ENCODE assay signal across 10 cellular contexts in the genomic region with DNA sequence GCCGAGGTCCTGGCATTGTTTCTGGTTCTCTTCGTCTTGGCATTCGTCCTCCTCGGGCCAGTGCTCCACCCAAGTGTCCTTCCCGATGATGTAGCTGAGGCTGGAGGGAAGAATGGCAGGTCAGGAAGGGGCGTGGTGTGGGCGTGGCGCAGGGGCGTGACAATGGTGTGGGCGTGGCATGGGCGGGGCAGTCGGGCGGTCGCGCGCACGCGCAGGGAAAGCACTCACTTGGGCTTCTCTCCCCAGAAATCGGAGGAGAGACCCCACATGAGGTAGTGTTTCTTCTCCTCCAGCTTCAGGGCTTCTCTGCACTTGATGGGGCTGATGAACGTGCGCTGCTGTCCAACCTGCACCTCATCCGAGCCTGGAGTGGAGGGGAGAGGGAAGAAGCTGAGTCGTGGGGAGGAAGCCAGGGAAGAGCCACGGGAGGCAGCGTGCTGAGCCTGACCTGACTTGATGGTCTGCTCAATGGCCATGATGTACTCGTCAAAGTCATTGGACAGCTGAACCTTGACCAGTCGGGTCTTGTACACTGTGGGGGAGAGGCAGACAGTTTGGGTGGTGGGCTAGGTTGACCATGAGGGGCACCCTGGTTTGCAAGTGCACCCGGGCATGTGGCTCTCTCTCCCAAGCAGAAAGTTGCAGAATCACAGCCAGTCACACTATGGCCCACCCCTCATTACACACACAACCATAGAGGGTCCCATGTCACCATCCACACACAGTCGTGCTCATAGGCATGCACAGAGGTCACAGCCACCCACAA. TPM values are rescaled to one million over a fixed set of nuclear protein-coding genes. Genes with fewer than 3 reads are reported as not detected.
A peak's percentile ranks its signal among the peaks of the same experiment; 100 is the strongest.
DNase-seq lines count a peak whose midpoint lies in the region; ATAC-seq and TF ChIP-seq lines count a peak whose summit lies in the region.
"Had no signal": no experiment of that assay in that cellular context is flagged by ENCODE, and none has a peak within 500 bp of the region (broad histone marks: within the 10 kb centered on the region; RNA-seq: fewer than 3 reads in every experiment).

No MANE protein-coding gene starts in this region.

- ATAC-seq in GM19463 (IDR thresholded peaks at IDR 0.05; ENCODE audit: unreplicated experiment) (no peak), HG03039 (IDR thresholded peaks at IDR 0.05; ENCODE audit: unreplicated experiment) (no peak), GM21576 (IDR thresholded peaks at IDR 0.05; ENCODE audit: unreplicated experiment) (no peak)

- H3K4me1 Mint-ChIP-seq in activated CD4-positive, alpha-beta T cell treated with anti-CD3 and anti-CD28 coated beads, Interleukin-2, amount 10 ng/mL, durations not matched to agents 7 days and 5 days: peaks cover 49% of the 10 kb centered on the region
- peaks cover 13% of the 10 kb centered on the region for H3K4me1 Mint-ChIP-seq in endodermal cell

- H3K4me3 Mint-ChIP-seq in activated CD4-positive, alpha-beta T cell treated with anti-CD3 and anti-CD28 coated beads, Interleukin-2, amount 10 ng/mL, durations not matched to agents 7 days and 5 days: no peak overlapping the region
- peak overlapping the region; percentile 54 for H3K4me3 Mint-ChIP-seq in endodermal cell

- H3K4me1 ChIP-seq in endodermal cell (ENCODE audit: control insufficient read depth, insufficient read depth, low read length) (no peaks in the 10 kb centered on the region), spleen (peaks cover 0 to 29% (median 15%) of the 10 kb centered on the region in 6 donors)

- H3K9ac ChIP-seq in endodermal cell (ENCODE audit: extremely low read depth, low read length, poor library complexity, severe bottlenecking): no peak overlapping the region
- H3K9ac ChIP-seq: KMS-11 had no signal

- H3K27ac Mint-ChIP-seq in activated CD4-positive, alpha-beta T cell treated with anti-CD3 and anti-CD28 coated beads, Interleukin-2, amount 10 ng/mL, durations not matched to agents 7 days and 5 days: no peak overlapping the region
- H3K27ac Mint-ChIP-seq in endodermal cell: no peak overlapping the region

- peaks cover 19% of the 10 kb centered on the region for H3K9me3 Mint-ChIP-seq in activated CD4-positive, alpha-beta T cell treated with anti-CD3 and anti-CD28 coated beads, Interleukin-2, amount 10 ng/mL, durations not matched to agents 7 days and 5 days
- H3K9me3 Mint-ChIP-seq in endodermal cell: peaks cover 3% of the 10 kb centered on the region

- H3K27me3 ChIP-seq in endodermal cell (ENCODE audit: control insufficient read depth, insufficient read depth, low read length, poor library complexity, severe bottlenecking) (no peaks in the 10 kb centered on the region), spleen (replicated peaks in 1 of 7) (peaks cover 0 to 14% (median 0%) of the 10 kb centered on the region in 7 donors)

- H3K9me3 ChIP-seq in endodermal cell (ENCODE audit: control insufficient read depth, low read length): peaks cover 33% of the 10 kb centered on the region
- H3K9me3 ChIP-seq in spleen: peaks cover 0 to 6% (median 0%) of the 10 kb centered on the region in 8 donors

- intact Hi-C loops in spleen (cut with DNase I; ENCODE audit: low total_unique reads): no loop called here

- no peak for TF ChIP-seq CTCF in endodermal cell (conservative IDR thresholded peaks at IDR 0.05)
- TF ChIP-seq CTCF in spleen (IDR thresholded peaks at IDR 0.05 in 8 of 11, conservative IDR thresholded peaks at IDR 0.05 in 3 of 11): no peak

- peak; percentile 30 for DNase-seq in activated CD4-positive, alpha-beta T cell treated with anti-CD3 and anti-CD28 coated beads, Interleukin-2, amount 10 ng/mL, durations not matched to agents 7 days and 5 days
- DNase-seq in endodermal cell: peak; percentile 93
- DNase-seq in spleen: peak; percentile 82
- no peak for DNase-seq in RPMI8226

- H3K36me3 Mint-ChIP-seq in activated CD4-positive, alpha-beta T cell treated with anti-CD3 and anti-CD28 coated beads, Interleukin-2, amount 10 ng/mL, durations not matched to agents 7 days and 5 days (ENCODE audit: low read depth): peaks cover 2% of the 10 kb centered on the region
- peaks cover 20% of the 10 kb centered on the region for H3K36me3 Mint-ChIP-seq in endodermal cell (ENCODE audit: low read depth)

- H3K36me3 ChIP-seq in endodermal cell (ENCODE audit: control insufficient read depth, insufficient read depth, low read length) (no peaks in the 10 kb centered on the region), spleen (no peaks in the 10 kb centered on the region)

- H3K4me3 ChIP-seq in endodermal cell (ENCODE audit: low read length) (no peak overlapping the region), spleen (peak overlapping the region in 1 of 8 donors; percentile 3)

- TF ChIP-seq POLR2A in GM15510 (IDR thresholded peaks at IDR 0.05; ENCODE audit: borderline replicate concordance, extremely low read depth, insufficient read length) (peak; percentile 33), spleen (IDR thresholded peaks at IDR 0.05) (no peak)

- POLR2A ChIA-PET in activated CD4-positive, alpha-beta T cell treated with anti-CD3 and anti-CD28 coated beads, Interleukin-2, amount 10 ng/mL, durations not matched to agents 7 days and 5 days (lab: Charles Lee): no interaction called here

- H3K27ac ChIP-seq in endodermal cell (ENCODE audit: low read depth, low read length): no peak overlapping the region
- H3K27ac ChIP-seq in spleen: peak overlapping the region in 1 of 8 donors; percentile 26
- H3K27ac ChIP-seq: epithelial cell of prostate, KMS-11 had no signal

- 72% methylated on average over 19 to 29 of the region's 29 CpGs for WGBS in endodermal cell (ENCODE audit: insufficient coverage in 1 of 2, insufficient read length in 1 of 2), 2 experiments
- 49 to 74% (median 58%) methylated on average over 27 to 29 of the region's 29 CpGs for WGBS in spleen, 5 donors

- H3K27me3 Mint-ChIP-seq in activated CD4-positive, alpha-beta T cell treated with anti-CD3 and anti-CD28 coated beads, Interleukin-2, amount 10 ng/mL, durations not matched to agents 7 days and 5 days: peaks cover 15% of the 10 kb centered on the region
- peaks cover 37% of the 10 kb centered on the region for H3K27me3 Mint-ChIP-seq in endodermal cell (ENCODE audit: insufficient read depth)

- CTCF ChIA-PET in activated CD4-positive, alpha-beta T cell treated with anti-CD3 and anti-CD28 coated beads, Interleukin-2, amount 10 ng/mL, durations not matched to agents 7 days and 5 days (lab: Charles Lee): interaction anchor here (0.6 to 1.5 kb wide), 4 partner anchors 17 to 185 kb away, joined by 3 read pairs; a partner anchor contains a TSS

RNA-seq across cellular contexts. Expression of a gene that starts 8.1 kb away (rescaled TPM):
- 10 to 100 TPM; 20.2 to 20.8 TPM for total RNA-seq in activated CD4-positive, alpha-beta T cell treated with anti-CD3 and anti-CD28 coated beads, Interleukin-2, amount 10 ng/mL, durations not matched to agents 7 days and 5 days
- under 1 TPM; 0.18 to 0.88 TPM for total RNA-seq in endodermal cell
- 0.11 TPM for polyA plus RNA-seq in endodermal cell (2013, experiment 1 of 2)
- polyA plus RNA-seq in endodermal cell (2013, experiment 2 of 2): not detected
- 10 to 100 TPM in 2 of 7 donors, 1 to 10 TPM in 5; 5.2 to 10.6 (median 8.2) TPM for total RNA-seq in spleen
- polyA plus RNA-seq in spleen: 1 to 10 TPM in 2 of 3 donors, under 1 TPM in 1; 0.41 to 1.6 (median 1.1) TPM

RNA-seq across cellular contexts. Expression of a gene that starts 42.3 kb away (rescaled TPM):
- total RNA-seq in activated CD4-positive, alpha-beta T cell treated with anti-CD3 and anti-CD28 coated beads, Interleukin-2, amount 10 ng/mL, durations not matched to agents 7 days and 5 days: not detected
- total RNA-seq in endodermal cell (10 to 100 TPM; 13.7 to 23.5 TPM), spleen (10 to 100 TPM in 4 of 7 donors, 1 to 10 TPM in 3; 5.8 to 68.1 (median 19.7) TPM)
- polyA plus RNA-seq in endodermal cell (2013, experiment 1 of 2): 1.6 TPM
- polyA plus RNA-seq in endodermal cell (2013, experiment 2 of 2): 1.8 TPM
- polyA plus RNA-seq in spleen: 100 to 1,000 TPM in 1 of 3 donors, 10 to 100 TPM in 2; 31.0 to 182 (median 34.1) TPM

RNA-seq across cellular contexts. Expression of a gene that starts 59.3 kb away (rescaled TPM):
- total RNA-seq in activated CD4-positive, alpha-beta T cell treated with anti-CD3 and anti-CD28 coated beads, Interleukin-2, amount 10 ng/mL, durations not matched to agents 7 days and 5 days: 10 to 100 TPM; 64.6 TPM
- total RNA-seq in endodermal cell (10 to 100 TPM; 61.4 to 67.2 TPM), spleen (10 to 100 TPM; 35.4 to 75.0 (median 56.0) TPM)
- polyA plus RNA-seq in endodermal cell (2013, experiment 1 of 2): 36.8 TPM
- polyA plus RNA-seq in endodermal cell (2013, experiment 2 of 2): 36.6 TPM
- 100 to 1,000 TPM in 1 of 3 donors, 10 to 100 TPM in 2; 66.9 to 102 (median 91.8) TPM for polyA plus RNA-seq in spleen

Comparison
In these comparisons a context has a peak if more than half of its experiments do, and no peak if none do; other contexts are left out.
1. RNA of a gene that starts 42.3 kb away (total RNA-seq): 13.7 to 23.5 TPM in endodermal cell and 5.8 to 68.1 TPM in spleen; not detected in activated CD4-positive, alpha-beta T cell treated with anti-CD3 and anti-CD28 coated beads, Interleukin-2, amount 10 ng/mL, durations not matched to agents 7 days and 5 days; every median in the first group is over 4 times any median in the second.